ENCODE assay signal across 3 cellular contexts in the genomic region with DNA sequence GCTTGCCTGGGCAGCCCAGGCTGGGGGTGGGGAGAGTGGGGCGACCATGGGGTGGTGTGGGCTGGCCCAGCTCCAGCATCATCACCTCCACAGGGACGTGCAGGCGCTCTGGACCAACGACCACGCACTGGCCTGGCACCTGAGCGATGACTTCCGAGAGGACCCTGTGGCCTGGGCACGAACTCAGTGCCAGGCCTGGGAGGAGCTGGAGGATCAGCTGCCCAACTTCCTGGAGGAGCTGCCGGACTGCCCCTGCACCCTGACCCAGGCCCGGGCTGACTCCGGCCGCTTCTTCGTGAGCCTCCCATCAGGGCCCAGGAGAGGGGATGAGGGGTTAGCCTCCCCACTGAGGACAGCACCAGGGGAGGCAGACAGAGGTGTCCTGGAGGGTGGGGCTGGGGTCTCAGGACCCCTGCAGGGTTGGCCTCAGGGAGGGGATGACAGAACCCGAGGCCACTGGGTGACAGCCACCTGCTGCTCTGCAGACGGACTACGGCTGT.
TF ChIP-seq lines count a peak whose summit lies in the region.

No MANE protein-coding gene starts in this region.

TF ChIP-seq in SK-N-SH, 30 proteins besides CTCF, POLR2A, EP300 and RAD21:
- no peak for TF ChIP-seq TEAD4 (IDR thresholded peaks at IDR 0.05; ENCODE audit: borderline replicate concordance, insufficient read depth)
- TF ChIP-seq, protein P1, sequence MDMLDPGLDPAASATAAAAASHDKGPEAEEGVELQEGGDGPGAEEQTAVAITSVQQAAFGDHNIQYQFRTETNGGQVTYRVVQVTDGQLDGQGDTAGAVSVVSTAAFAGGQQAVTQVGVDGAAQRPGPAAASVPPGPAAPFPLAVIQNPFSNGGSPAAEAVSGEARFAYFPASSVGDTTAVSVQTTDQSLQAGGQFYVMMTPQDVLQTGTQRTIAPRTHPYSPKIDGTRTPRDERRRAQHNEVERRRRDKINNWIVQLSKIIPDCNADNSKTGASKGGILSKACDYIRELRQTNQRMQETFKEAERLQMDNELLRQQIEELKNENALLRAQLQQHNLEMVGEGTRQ (IDR thresholded peaks at IDR 0.05; ENCODE audit: borderline replicate concordance, low read depth, low read length), result no peak
- TF ChIP-seq NRF1 (IDR thresholded peaks at IDR 0.05; ENCODE audit: low read depth, low read length), result no peak
- TF ChIP-seq SMC3 (IDR thresholded peaks at IDR 0.05; ENCODE audit: low read depth, low read length), result no peak
- no peak for TF ChIP-seq POLR2AphosphoS5 (IDR thresholded peaks at IDR 0.05; ENCODE audit: low read depth, low read length)
- TF ChIP-seq CHD2 (IDR thresholded peaks at IDR 0.05; ENCODE audit: low read length, partially characterized antibody), result no peak
- TF ChIP-seq NFIC (IDR thresholded peaks at IDR 0.05; ENCODE audit: borderline replicate concordance), result no peak
- no peak for TF ChIP-seq RCOR1 (IDR thresholded peaks at IDR 0.05; ENCODE audit: low read length)
- no peak for TF ChIP-seq MEF2A (IDR thresholded peaks at IDR 0.05; ENCODE audit: borderline replicate concordance, low read depth)
- TF ChIP-seq, protein P2, sequence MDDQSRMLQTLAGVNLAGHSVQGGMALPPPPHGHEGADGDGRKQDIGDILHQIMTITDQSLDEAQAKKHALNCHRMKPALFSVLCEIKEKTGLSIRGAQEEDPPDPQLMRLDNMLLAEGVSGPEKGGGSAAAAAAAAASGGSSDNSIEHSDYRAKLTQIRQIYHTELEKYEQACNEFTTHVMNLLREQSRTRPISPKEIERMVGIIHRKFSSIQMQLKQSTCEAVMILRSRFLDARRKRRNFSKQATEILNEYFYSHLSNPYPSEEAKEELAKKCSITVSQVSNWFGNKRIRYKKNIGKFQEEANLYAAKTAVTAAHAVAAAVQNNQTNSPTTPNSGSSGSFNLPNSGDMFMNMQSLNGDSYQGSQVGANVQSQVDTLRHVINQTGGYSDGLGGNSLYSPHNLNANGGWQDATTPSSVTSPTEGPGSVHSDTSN (IDR thresholded peaks at IDR 0.05), result no peak
- TF ChIP-seq EZH2phosphoT487 (IDR thresholded peaks at IDR 0.05; ENCODE audit: borderline replicate concordance, low read depth), result no peak
- no peak for TF ChIP-seq RFX5 (IDR thresholded peaks at IDR 0.05; ENCODE audit: low read length)
- TF ChIP-seq, protein P3, sequence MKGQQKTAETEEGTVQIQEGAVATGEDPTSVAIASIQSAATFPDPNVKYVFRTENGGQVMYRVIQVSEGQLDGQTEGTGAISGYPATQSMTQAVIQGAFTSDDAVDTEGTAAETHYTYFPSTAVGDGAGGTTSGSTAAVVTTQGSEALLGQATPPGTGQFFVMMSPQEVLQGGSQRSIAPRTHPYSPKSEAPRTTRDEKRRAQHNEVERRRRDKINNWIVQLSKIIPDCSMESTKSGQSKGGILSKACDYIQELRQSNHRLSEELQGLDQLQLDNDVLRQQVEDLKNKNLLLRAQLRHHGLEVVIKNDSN (IDR thresholded peaks at IDR 0.05; ENCODE audit: borderline replicate concordance, low read depth), result no peak

TF ChIP-seq in SK-N-SH treated with all-trans-retinoic acid at 6 μM for 48 hours, 23 proteins besides CTCF, POLR2A, EP300 and RAD21:
- TF ChIP-seq, protein P4, sequence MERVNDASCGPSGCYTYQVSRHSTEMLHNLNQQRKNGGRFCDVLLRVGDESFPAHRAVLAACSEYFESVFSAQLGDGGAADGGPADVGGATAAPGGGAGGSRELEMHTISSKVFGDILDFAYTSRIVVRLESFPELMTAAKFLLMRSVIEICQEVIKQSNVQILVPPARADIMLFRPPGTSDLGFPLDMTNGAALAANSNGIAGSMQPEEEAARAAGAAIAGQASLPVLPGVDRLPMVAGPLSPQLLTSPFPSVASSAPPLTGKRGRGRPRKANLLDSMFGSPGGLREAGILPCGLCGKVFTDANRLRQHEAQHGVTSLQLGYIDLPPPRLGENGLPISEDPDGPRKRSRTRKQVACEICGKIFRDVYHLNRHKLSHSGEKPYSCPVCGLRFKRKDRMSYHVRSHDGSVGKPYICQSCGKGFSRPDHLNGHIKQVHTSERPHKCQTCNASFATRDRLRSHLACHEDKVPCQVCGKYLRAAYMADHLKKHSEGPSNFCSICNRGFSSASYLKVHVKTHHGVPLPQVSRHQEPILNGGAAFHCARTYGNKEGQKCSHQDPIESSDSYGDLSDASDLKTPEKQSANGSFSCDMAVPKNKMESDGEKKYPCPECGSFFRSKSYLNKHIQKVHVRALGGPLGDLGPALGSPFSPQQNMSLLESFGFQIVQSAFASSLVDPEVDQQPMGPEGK (CRISPR knock-in tag; IDR thresholded peaks at IDR 0.05; ENCODE audit: borderline replicate concordance), result no peak
- TF ChIP-seq ESRRG (CRISPR knock-in tag; IDR thresholded peaks at IDR 0.05), result no peak
- TF ChIP-seq ISL1 (CRISPR knock-in tag; IDR thresholded peaks at IDR 0.05), result no peak
- TF ChIP-seq ARNTL (CRISPR knock-in tag; IDR thresholded peaks at IDR 0.05; ENCODE audit: borderline replicate concordance, low read depth), result no peak
- no peak for TF ChIP-seq PPARA (CRISPR knock-in tag; IDR thresholded peaks at IDR 0.05; ENCODE audit: borderline replicate concordance)
- TF ChIP-seq ZFP3 (CRISPR knock-in tag; IDR thresholded peaks at IDR 0.05), result no peak
- TF ChIP-seq TOX (CRISPR knock-in tag; IDR thresholded peaks at IDR 0.05; ENCODE audit: borderline replicate concordance), result no peak
- no peak for TF ChIP-seq TCF4 (CRISPR knock-in tag; IDR thresholded peaks at IDR 0.05; ENCODE audit: borderline replicate concordance)
- TF ChIP-seq, protein P5, sequence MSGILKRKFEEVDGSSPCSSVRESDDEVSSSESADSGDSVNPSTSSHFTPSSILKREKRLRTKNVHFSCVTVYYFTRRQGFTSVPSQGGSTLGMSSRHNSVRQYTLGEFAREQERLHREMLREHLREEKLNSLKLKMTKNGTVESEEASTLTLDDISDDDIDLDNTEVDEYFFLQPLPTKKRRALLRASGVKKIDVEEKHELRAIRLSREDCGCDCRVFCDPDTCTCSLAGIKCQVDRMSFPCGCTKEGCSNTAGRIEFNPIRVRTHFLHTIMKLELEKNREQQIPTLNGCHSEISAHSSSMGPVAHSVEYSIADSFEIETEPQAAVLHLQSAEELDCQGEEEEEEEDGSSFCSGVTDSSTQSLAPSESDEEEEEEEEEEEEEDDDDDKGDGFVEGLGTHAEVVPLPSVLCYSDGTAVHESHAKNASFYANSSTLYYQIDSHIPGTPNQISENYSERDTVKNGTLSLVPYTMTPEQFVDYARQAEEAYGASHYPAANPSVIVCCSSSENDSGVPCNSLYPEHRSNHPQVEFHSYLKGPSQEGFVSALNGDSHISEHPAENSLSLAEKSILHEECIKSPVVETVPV (CRISPR knock-in tag; IDR thresholded peaks at IDR 0.05), result no peak
- TF ChIP-seq ZFP30 (CRISPR knock-in tag; IDR thresholded peaks at IDR 0.05), result no peak
- no peak for TF ChIP-seq SNAI2 (CRISPR knock-in tag; IDR thresholded peaks at IDR 0.05)
- TF ChIP-seq RARB (CRISPR knock-in tag; IDR thresholded peaks at IDR 0.05), result no peak
- TF ChIP-seq BACH2 (CRISPR knock-in tag; IDR thresholded peaks at IDR 0.05; ENCODE audit: borderline replicate concordance), result no peak
TF ChIP-seq in SK-N-SH treated with all-trans-retinoic acid at 6 μM for 48 hours: peak in this region for 0.

TF ChIP-seq in HepG2, 621 proteins besides CTCF, POLR2A, EP300 and RAD21:
- TF ChIP-seq, protein P6, sequence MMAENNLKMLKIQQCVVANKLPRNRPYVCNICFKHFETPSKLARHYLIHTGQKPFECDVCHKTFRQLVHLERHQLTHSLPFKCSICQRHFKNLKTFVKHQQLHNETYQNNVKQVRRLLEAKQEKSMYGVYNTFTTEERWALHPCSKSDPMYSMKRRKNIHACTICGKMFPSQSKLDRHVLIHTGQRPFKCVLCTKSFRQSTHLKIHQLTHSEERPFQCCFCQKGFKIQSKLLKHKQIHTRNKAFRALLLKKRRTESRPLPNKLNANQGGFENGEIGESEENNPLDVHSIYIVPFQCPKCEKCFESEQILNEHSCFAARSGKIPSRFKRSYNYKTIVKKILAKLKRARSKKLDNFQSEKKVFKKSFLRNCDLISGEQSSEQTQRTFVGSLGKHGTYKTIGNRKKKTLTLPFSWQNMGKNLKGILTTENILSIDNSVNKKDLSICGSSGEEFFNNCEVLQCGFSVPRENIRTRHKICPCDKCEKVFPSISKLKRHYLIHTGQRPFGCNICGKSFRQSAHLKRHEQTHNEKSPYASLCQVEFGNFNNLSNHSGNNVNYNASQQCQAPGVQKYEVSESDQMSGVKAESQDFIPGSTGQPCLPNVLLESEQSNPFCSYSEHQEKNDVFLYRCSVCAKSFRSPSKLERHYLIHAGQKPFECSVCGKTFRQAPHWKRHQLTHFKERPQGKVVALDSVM (CRISPR knock-in tag; IDR thresholded peaks at IDR 0.05), result no peak
- TF ChIP-seq RBM39 (IDR thresholded peaks at IDR 0.05; ENCODE audit: low read depth, low read length, poor library complexity, severe bottlenecking), result no peak
- TF ChIP-seq, protein P7, sequence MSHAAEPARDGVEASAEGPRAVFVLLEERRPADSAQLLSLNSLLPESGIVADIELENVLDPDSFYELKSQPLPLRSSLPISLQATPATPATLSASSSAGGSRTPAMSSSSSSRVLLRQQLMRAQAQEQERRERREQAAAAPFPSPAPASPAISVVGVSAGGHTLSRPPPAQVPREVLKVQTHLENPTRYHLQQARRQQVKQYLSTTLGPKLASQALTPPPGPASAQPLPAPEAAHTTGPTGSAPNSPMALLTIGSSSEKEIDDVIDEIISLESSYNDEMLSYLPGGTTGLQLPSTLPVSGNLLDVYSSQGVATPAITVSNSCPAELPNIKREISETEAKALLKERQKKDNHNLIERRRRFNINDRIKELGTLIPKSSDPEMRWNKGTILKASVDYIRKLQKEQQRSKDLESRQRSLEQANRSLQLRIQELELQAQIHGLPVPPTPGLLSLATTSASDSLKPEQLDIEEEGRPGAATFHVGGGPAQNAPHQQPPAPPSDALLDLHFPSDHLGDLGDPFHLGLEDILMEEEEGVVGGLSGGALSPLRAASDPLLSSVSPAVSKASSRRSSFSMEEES (CRISPR knock-in tag; IDR thresholded peaks at IDR 0.05), result no peak
- no peak for TF ChIP-seq ZBTB21 (CRISPR knock-in tag; IDR thresholded peaks at IDR 0.05)
- TF ChIP-seq ZNF577 (CRISPR knock-in tag; IDR thresholded peaks at IDR 0.05; ENCODE audit: borderline replicate concordance, low read depth), result no peak
- TF ChIP-seq KDM5A (IDR thresholded peaks at IDR 0.05; ENCODE audit: borderline replicate concordance, low read length), result no peak
- no peak for TF ChIP-seq CREB1 (IDR thresholded peaks at IDR 0.05)
- TF ChIP-seq CREB1 (CRISPR knock-in tag; IDR thresholded peaks at IDR 0.05), result no peak
- TF ChIP-seq ZNF446 (CRISPR knock-in tag; IDR thresholded peaks at IDR 0.05), result no peak
- no peak for TF ChIP-seq BRD4 (CRISPR knock-in tag; IDR thresholded peaks at IDR 0.05)
- no peak for TF ChIP-seq ZBTB38 (CRISPR knock-in tag; IDR thresholded peaks at IDR 0.05)
- no peak for TF ChIP-seq PHF8 (CRISPR knock-in tag; IDR thresholded peaks at IDR 0.05)
- TF ChIP-seq, protein P8, sequence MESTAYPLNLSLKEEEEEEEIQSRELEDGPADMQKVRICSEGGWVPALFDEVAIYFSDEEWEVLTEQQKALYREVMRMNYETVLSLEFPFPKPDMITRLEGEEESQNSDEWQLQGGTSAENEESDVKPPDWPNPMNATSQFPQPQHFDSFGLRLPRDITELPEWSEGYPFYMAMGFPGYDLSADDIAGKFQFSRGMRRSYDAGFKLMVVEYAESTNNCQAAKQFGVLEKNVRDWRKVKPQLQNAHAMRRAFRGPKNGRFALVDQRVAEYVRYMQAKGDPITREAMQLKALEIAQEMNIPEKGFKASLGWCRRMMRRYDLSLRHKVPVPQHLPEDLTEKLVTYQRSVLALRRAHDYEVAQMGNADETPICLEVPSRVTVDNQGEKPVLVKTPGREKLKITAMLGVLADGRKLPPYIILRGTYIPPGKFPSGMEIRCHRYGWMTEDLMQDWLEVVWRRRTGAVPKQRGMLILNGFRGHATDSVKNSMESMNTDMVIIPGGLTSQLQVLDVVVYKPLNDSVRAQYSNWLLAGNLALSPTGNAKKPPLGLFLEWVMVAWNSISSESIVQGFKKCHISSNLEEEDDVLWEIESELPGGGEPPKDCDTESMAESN (CRISPR knock-in tag; conservative IDR thresholded peaks at IDR 0.05), result no peak
- TF ChIP-seq, protein P9, sequence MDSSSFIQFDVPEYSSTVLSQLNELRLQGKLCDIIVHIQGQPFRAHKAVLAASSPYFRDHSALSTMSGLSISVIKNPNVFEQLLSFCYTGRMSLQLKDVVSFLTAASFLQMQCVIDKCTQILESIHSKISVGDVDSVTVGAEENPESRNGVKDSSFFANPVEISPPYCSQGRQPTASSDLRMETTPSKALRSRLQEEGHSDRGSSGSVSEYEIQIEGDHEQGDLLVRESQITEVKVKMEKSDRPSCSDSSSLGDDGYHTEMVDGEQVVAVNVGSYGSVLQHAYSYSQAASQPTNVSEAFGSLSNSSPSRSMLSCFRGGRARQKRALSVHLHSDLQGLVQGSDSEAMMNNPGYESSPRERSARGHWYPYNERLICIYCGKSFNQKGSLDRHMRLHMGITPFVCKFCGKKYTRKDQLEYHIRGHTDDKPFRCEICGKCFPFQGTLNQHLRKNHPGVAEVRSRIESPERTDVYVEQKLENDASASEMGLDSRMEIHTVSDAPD (CRISPR knock-in tag; IDR thresholded peaks at IDR 0.05), result no peak
- no peak for TF ChIP-seq MIXL1 (CRISPR knock-in tag; IDR thresholded peaks at IDR 0.05)
- no peak for TF ChIP-seq THYN1 (CRISPR knock-in tag; IDR thresholded peaks at IDR 0.05; ENCODE audit: borderline replicate concordance, low read depth)
- TF ChIP-seq, protein P10, sequence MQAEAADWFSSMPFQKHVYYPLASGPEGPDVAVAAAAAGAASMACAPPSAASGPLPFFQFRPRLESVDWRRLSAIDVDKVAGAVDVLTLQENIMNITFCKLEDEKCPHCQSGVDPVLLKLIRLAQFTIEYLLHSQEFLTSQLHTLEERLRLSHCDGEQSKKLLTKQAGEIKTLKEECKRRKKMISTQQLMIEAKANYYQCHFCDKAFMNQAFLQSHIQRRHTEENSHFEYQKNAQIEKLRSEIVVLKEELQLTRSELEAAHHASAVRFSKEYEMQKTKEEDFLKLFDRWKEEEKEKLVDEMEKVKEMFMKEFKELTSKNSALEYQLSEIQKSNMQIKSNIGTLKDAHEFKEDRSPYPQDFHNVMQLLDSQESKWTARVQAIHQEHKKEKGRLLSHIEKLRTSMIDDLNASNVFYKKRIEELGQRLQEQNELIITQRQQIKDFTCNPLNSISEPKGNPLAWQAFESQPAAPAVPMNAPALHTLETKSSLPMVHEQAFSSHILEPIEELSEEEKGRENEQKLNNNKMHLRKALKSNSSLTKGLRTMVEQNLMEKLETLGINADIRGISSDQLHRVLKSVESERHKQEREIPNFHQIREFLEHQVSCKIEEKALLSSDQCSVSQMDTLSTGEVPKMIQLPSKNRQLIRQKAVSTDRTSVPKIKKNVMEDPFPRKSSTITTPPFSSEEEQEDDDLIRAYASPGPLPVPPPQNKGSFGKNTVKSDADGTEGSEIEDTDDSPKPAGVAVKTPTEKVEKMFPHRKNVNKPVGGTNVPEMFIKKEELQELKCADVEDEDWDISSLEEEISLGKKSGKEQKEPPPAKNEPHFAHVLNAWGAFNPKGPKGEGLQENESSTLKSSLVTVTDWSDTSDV (CRISPR knock-in tag; IDR thresholded peaks at IDR 0.05), result no peak
- TF ChIP-seq ZSCAN30 (CRISPR knock-in tag; IDR thresholded peaks at IDR 0.05), result no peak
- no peak for TF ChIP-seq ZNF550 (CRISPR knock-in tag; IDR thresholded peaks at IDR 0.05; ENCODE audit: borderline replicate concordance)
- TF ChIP-seq PITX1 (CRISPR knock-in tag; IDR thresholded peaks at IDR 0.05), result no peak
- no peak for TF ChIP-seq FOXK2 (IDR thresholded peaks at IDR 0.05)
